1 cellular context compared by ENCODE assay signal in genomic region chr19:43774103-43774939, GRCh38.
TF ChIP-seq lines count a peak whose summit lies in the region.

No MANE protein-coding gene starts in this region.

TF ChIP-seq in HEK293, 187 proteins besides CTCF, POLR2A, EP300 and RAD21 (continued from another document and continues in another):
- TF ChIP-seq ZNF221 (tag by site-specific recombination; IDR thresholded peaks at IDR 0.05; ENCODE audit: borderline replicate concordance) (no peak), INSM2 (tag by site-specific recombination; IDR thresholded peaks at IDR 0.05) (no peak), ZNF280D (tag by site-specific recombination; IDR thresholded peaks at IDR 0.05) (no peak), PRDM6 (tag by site-specific recombination; IDR thresholded peaks at IDR 0.05) (no peak), ZNF366 (tag by site-specific recombination; conservative IDR thresholded peaks at IDR 0.05) (no peak), ZNF624 (tag by site-specific recombination; IDR thresholded peaks at IDR 0.05) (no peak), ZNF600 (tag by site-specific recombination; IDR thresholded peaks at IDR 0.05) (0 out of 2 replicates have a peak, but pooled peaks have one; percentile 25), PRDM10 (tag by site-specific recombination; IDR thresholded peaks at IDR 0.05) (no peak), KLF1 (tag by site-specific recombination; IDR thresholded peaks at IDR 0.05) (peak; percentile 96), ZBTB49 (tag by site-specific recombination; IDR thresholded peaks at IDR 0.05; ENCODE audit: low read depth) (no peak), ZNF792 (tag by site-specific recombination; IDR thresholded peaks at IDR 0.05) (peak; percentile 70; the same call in 1 of the 2 replicates), OSR2 (tag by site-specific recombination; IDR thresholded peaks at IDR 0.05) (no peak), SP3 (tag by site-specific recombination; IDR thresholded peaks at IDR 0.05) (no peak), ZSCAN16 (tag by site-specific recombination; IDR thresholded peaks at IDR 0.05) (no peak), ZNF214 (tag by site-specific recombination; IDR thresholded peaks at IDR 0.05; ENCODE audit: borderline replicate concordance) (no peak), ELK4 (IDR thresholded peaks at IDR 0.05; ENCODE audit: borderline replicate concordance, low read depth, low read length) (no peak), ZNF426 (tag by site-specific recombination; IDR thresholded peaks at IDR 0.05) (no peak), ZNF501 (tag by site-specific recombination; IDR thresholded peaks at IDR 0.05) (no peak), ZNF76 (tag by site-specific recombination; IDR thresholded peaks at IDR 0.05; ENCODE audit: borderline replicate concordance, low read depth) (no peak), ZNF548 (tag by site-specific recombination; IDR thresholded peaks at IDR 0.05) (no peak), ZNF121 (tag by site-specific recombination; IDR thresholded peaks at IDR 0.05) (no peak), ZNF23 (tag by site-specific recombination; IDR thresholded peaks at IDR 0.05; ENCODE audit: borderline replicate concordance) (no peak), ZNF223 (tag by site-specific recombination; IDR thresholded peaks at IDR 0.05) (no peak), ZFHX2 (tag by site-specific recombination; conservative IDR thresholded peaks at IDR 0.05) (peak; percentile 45), SP7 (tag by site-specific recombination; IDR thresholded peaks at IDR 0.05) (peak; percentile 41; the same call in 1 of the 2 replicates), ZNF660 (tag by site-specific recombination; IDR thresholded peaks at IDR 0.05) (no peak), ZNF155 (tag by site-specific recombination; IDR thresholded peaks at IDR 0.05) (no peak), ZBTB10 (tag by site-specific recombination; IDR thresholded peaks at IDR 0.05) (no peak), PATZ1 (tag by site-specific recombination; IDR thresholded peaks at IDR 0.05) (0 out of 2 replicates have a peak, but pooled peaks have one; percentile 27), ZNF404 (tag by site-specific recombination; IDR thresholded peaks at IDR 0.05) (no peak), SCRT2 (tag by site-specific recombination; IDR thresholded peaks at IDR 0.05) (no peak), GLIS2 (tag by site-specific recombination; IDR thresholded peaks at IDR 0.05) (no peak)
